In the genomic region with DNA sequence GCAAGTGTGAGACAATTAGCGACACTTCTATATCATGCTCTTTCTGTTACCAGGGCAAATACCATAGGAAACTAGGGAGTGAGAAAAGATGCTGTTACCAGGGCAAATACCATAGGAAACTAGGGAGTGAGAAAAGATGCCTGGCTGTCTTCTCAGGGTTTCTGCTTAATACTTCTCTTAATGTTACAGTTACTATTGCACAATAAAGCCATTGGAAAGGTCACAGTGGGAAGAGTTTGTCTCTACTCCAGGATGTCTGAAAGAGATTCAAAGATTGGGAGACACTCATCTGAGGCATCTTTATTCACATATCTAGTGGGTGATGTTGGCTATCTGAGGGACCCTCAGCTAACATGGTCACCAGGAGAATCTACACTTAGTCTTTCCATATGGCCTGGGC, we compare ENCODE assay signal across 19 cellular contexts.
"Had no signal": no experiment of that assay in that cellular context is flagged by ENCODE, and none has a peak within 500 bp of the region (broad histone marks: within the 10 kb centered on the region; RNA-seq: fewer than 3 reads in every experiment).

No MANE protein-coding gene starts in this region.

- H3K4me3 ChIP-seq: coronary artery, heart left ventricle, mucosa of descending colon, ovary, right atrium auricular region, spleen, testis, tibial nerve had no signal

- H3K36me3 ChIP-seq: heart left ventricle, neutrophil, ovary, right atrium auricular region, spleen, tibial nerve had no signal

- H3K27ac ChIP-seq: coronary artery, heart left ventricle, neutrophil, ovary, right atrium auricular region, spleen, testis, tibial nerve had no signal

- FAIRE-seq: frontal cortex had no signal

- DNase-seq: central memory CD4-positive, alpha-beta T cell; effector CD8-positive, alpha-beta T cell; heart left ventricle; hippocampal formation; mucosa of descending colon; naive thymus-derived CD8-positive, alpha-beta T cell; ovary; spleen; stimulated activated CD4-positive, alpha-beta T cell treated with anti-CD3 and anti-CD28 coated beads, Interleukin-15, amount 100 ng/mL, for 24 hours; stimulated activated CD4-positive, alpha-beta T cell treated with anti-CD3 and anti-CD28 coated beads, Interleukin-1b, Interleukin-23, amount 100 ng/mL, for 48 hours; stimulated activated CD4-positive, alpha-beta T cell treated with anti-CD3 and anti-CD28 coated beads, Interleukin-4, amount 100 ng/mL, for 24 hours; stimulated activated naive B cell treated with anti-CD40 and anti-IgM and Interleukin-4, amounts not matched to agents 10 μg/mL and 1 μg/mL and 100 μg/mL, for 72 hours; stimulated activated naive CD8-positive, alpha-beta T cell treated with anti-CD3 and anti-CD28 coated beads, Interleukin-15, amount 100 ng/mL, for 72 hours; testis had no signal

- H3K9me3 ChIP-seq: heart left ventricle, mucosa of descending colon, neutrophil, ovary, right atrium auricular region, testis, tibial nerve had no signal

- H3K4me1 ChIP-seq: heart left ventricle, right atrium auricular region, spleen, testis, tibial nerve had no signal

- H3K27me3 ChIP-seq: heart left ventricle, neutrophil, ovary, right atrium auricular region, spleen, testis, tibial nerve had no signal

- ATAC-seq: heart left ventricle; mucosa of descending colon; naive thymus-derived CD8-positive, alpha-beta T cell; stimulated activated naive B cell treated with anti-CD40 and anti-IgM and Interleukin-4, amounts not matched to agents 10 μg/mL and 1 μg/mL and 100 μg/mL, for 72 hours; stimulated activated naive CD8-positive, alpha-beta T cell treated with anti-CD3 and anti-CD28 coated beads, Interleukin-15, amount 100 ng/mL, for 72 hours had no signal
